24 cellular contexts compared by ENCODE assay signal in genomic region chr16:84098939-84099338, GRCh38. TPM values are rescaled to one million over a fixed set of nuclear protein-coding genes. Genes with fewer than 3 reads are reported as not detected.
DNase-seq lines count a peak whose midpoint lies in the region; ATAC-seq, FAIRE-seq and TF ChIP-seq lines count a peak whose summit lies in the region.
"Had no signal": no experiment of that assay in that cellular context is flagged by ENCODE, and none has a peak within 500 bp of the region (broad histone marks: within the 10 kb centered on the region; RNA-seq: fewer than 3 reads in every experiment).

No MANE protein-coding gene starts in this region.

- H3K4me1 ChIP-seq in GM23248 (ENCODE audit: insufficient read depth), result peaks cover 17% of the 10 kb centered on the region
- H3K4me1 ChIP-seq in astrocyte (ENCODE audit: insufficient read depth, low read length), result peaks cover 15% of the 10 kb centered on the region
- peaks cover 15% of the 10 kb centered on the region for H3K4me1 ChIP-seq in keratinocyte (ENCODE audit: control insufficient read depth, extremely low read depth, insufficient read depth, low read length)
- H3K4me1 ChIP-seq in gastrocnemius medialis, result peaks cover 7 to 9% of the 10 kb centered on the region in 2 donors
- H3K4me1 ChIP-seq: ascending aorta, parathyroid adenoma had no signal

- in situ Hi-C loops in GM23248 (cut with MboI), result no loop called here
- in situ Hi-C loops in gastrocnemius medialis (cut with MboI; ENCODE audit: low sequenced_read_pairs in 4 of 4), result loop anchor here in 1 of 4 donors (25.0 kb wide), 1 partner anchor 88 kb away; the partner anchor contains the start of genes ADAD2 and TAF1C

- 82 to 87% methylated on average over 7 of the region's 7 CpGs for WGBS in GM23248 (ENCODE audit: low coverage in 1 of 2, low lambda C conversion rate in 2 of 2, missing lambda C conversion rate in 2 of 2), 2 experiments

- H3K36me3 ChIP-seq in GM23248 (ENCODE audit: low read depth), result peaks cover 27% of the 10 kb centered on the region; the same call in 1 of the 2 replicates
- peaks cover 24% of the 10 kb centered on the region for H3K36me3 ChIP-seq in astrocyte (ENCODE audit: insufficient read depth, low read length)
- peaks cover 5 to 11% of the 10 kb centered on the region in 2 experiments for H3K36me3 ChIP-seq in keratinocyte (ENCODE audit: control insufficient read depth in 2 of 2, extremely low read depth in 1 of 2, insufficient read depth in 2 of 2, low read length in 2 of 2)
- H3K36me3 ChIP-seq in gastrocnemius medialis, result peaks cover 0 to 50% of the 10 kb centered on the region in 2 donors

- peak overlapping the region; percentile 37 for H3K4me2 ChIP-seq in GM23248 (ENCODE audit: unreplicated experiment)
- H3K4me2 ChIP-seq in astrocyte (ENCODE audit: low read length), result peak overlapping the region; percentile 64
- H3K4me2 ChIP-seq in keratinocyte (ENCODE audit: control insufficient read depth, extremely low read depth, insufficient read depth, low read depth, low read length), result no peak overlapping the region

- no peaks in the 10 kb centered on the region for H3K27me3 Mint-ChIP-seq in CD4-positive, alpha-beta T cell
- H3K27me3 Mint-ChIP-seq in astrocyte (ENCODE audit: low read depth, unreplicated experiment) (no peaks in the 10 kb centered on the region), progenitor cell of endocrine pancreas (no peaks in the 10 kb centered on the region)
- H3K27me3 Mint-ChIP-seq: activated naive CD8-positive, alpha-beta T cell; CD4-positive, alpha-beta memory T cell; stimulated activated naive CD8-positive, alpha-beta T cell treated with anti-CD3 and anti-CD28 coated beads, Interleukin-15, amount 100 ng/mL, for 72 hours had no signal

- H4K20me1 ChIP-seq in GM23248 (ENCODE audit: insufficient read depth), result no peaks in the 10 kb centered on the region
- H4K20me1 ChIP-seq in astrocyte (ENCODE audit: insufficient read depth, low read length), result peaks cover 57% of the 10 kb centered on the region
- peaks cover 2% of the 10 kb centered on the region for H4K20me1 ChIP-seq in keratinocyte (ENCODE audit: control insufficient read depth, extremely low read depth, insufficient read depth, low read length)

- H3K27me3 ChIP-seq in CD4-positive, alpha-beta T cell (ENCODE audit: control insufficient read depth, insufficient read depth, low read length), result no peaks in the 10 kb centered on the region
- H3K27me3 ChIP-seq in GM23248 (replicated peaks; ENCODE audit: insufficient read depth), result no peaks in the 10 kb centered on the region
- no peaks in the 10 kb centered on the region for H3K27me3 ChIP-seq in astrocyte (ENCODE audit: insufficient read depth, low read length)
- no peaks in the 10 kb centered on the region for H3K27me3 ChIP-seq in keratinocyte (ENCODE audit: control insufficient read depth, extremely low read depth, insufficient read depth, low read length)
- no peaks in the 10 kb centered on the region for H3K27me3 ChIP-seq in gastrocnemius medialis
- H3K27me3 ChIP-seq: ascending aorta, right lobe of liver, tibial artery had no signal

- no peaks in the 10 kb centered on the region for H3K9me3 Mint-ChIP-seq in CD4-positive, alpha-beta T cell
- no peaks in the 10 kb centered on the region for H3K9me3 Mint-ChIP-seq in astrocyte (ENCODE audit: unreplicated experiment)
- no peaks in the 10 kb centered on the region for H3K9me3 Mint-ChIP-seq in progenitor cell of endocrine pancreas (ENCODE audit: low read depth)
- H3K9me3 Mint-ChIP-seq: CD4-positive, alpha-beta memory T cell; nephron; stimulated activated naive CD8-positive, alpha-beta T cell treated with anti-CD3 and anti-CD28 coated beads, Interleukin-15, amount 100 ng/mL, for 72 hours; T-helper 2 cell treated with Interferon-gamma antibody and Interleukin-4, amounts not matched to agents 5 μg/mL and 100 μg/mL, for 36 hours had no signal

- peak overlapping the region; percentile 27; the same call in 1 of the 2 replicates for H3K9ac ChIP-seq in GM23248
- H3K9ac ChIP-seq in astrocyte (ENCODE audit: low read length), result no peak overlapping the region
- H3K9ac ChIP-seq in keratinocyte (ENCODE audit: control insufficient read depth, extremely low read depth, insufficient read depth, low read length), result no peak overlapping the region
- H3K9ac ChIP-seq: parathyroid adenoma had no signal

- no peaks in the 10 kb centered on the region for H3K9me3 ChIP-seq in CD4-positive, alpha-beta T cell (ENCODE audit: control insufficient read depth, low read length)
- H3K9me3 ChIP-seq in GM23248 (ENCODE audit: low read depth) (no peaks in the 10 kb centered on the region), astrocyte (ENCODE audit: insufficient read depth, low read depth, low read length) (no peaks in the 10 kb centered on the region), keratinocyte (ENCODE audit: control insufficient read depth, low read depth, low read length) (no peaks in the 10 kb centered on the region), gastrocnemius medialis (no peaks in the 10 kb centered on the region)
- H3K9me3 ChIP-seq: ascending aorta, right lobe of liver, tibial artery had no signal

- no peak overlapping the region for H2AFZ ChIP-seq in GM23248
- H2AFZ ChIP-seq in astrocyte (ENCODE audit: low read depth, low read length), result no peak overlapping the region
- no peak overlapping the region for H2AFZ ChIP-seq in keratinocyte (ENCODE audit: control insufficient read depth, low read length)
- H2AFZ ChIP-seq: parathyroid adenoma had no signal

- peaks cover 27% of the 10 kb centered on the region for H3K4me1 Mint-ChIP-seq in CD4-positive, alpha-beta T cell (ENCODE audit: low read depth)
- H3K4me1 Mint-ChIP-seq in astrocyte (ENCODE audit: low read depth, unreplicated experiment) (peaks cover 15% of the 10 kb centered on the region), progenitor cell of endocrine pancreas (ENCODE audit: low read depth) (peaks cover 21% of the 10 kb centered on the region)
- H3K4me1 Mint-ChIP-seq: nephron had no signal

- FAIRE-seq in astrocyte (lab: Jason Lieb, UNC) (no peak), keratinocyte (lab: Jason Lieb, UNC) (peak; percentile 29)
- FAIRE-seq: frontal cortex, K562 had no signal

- H3K36me3 Mint-ChIP-seq in CD4-positive, alpha-beta T cell (ENCODE audit: low read depth), result peaks cover 90% of the 10 kb centered on the region
- H3K36me3 Mint-ChIP-seq in astrocyte (ENCODE audit: low read depth, unreplicated experiment) (peaks cover 9% of the 10 kb centered on the region), progenitor cell of endocrine pancreas (ENCODE audit: insufficient read depth) (peaks cover 14% of the 10 kb centered on the region)

- H3K4me3 ChIP-seq in GM23248, result no peak overlapping the region
- no peak overlapping the region for H3K4me3 ChIP-seq in astrocyte (ENCODE audit: insufficient read depth, low read depth, low read length)
- no peak overlapping the region for H3K4me3 ChIP-seq in keratinocyte (ENCODE audit: control insufficient read depth in 2 of 3, extremely low read depth in 1 of 3, insufficient read depth in 2 of 3, low read depth in 1 of 3, low read length in 3 of 3)
- no peak overlapping the region for H3K4me3 ChIP-seq in gastrocnemius medialis
- H3K4me3 ChIP-seq: ascending aorta, K562, right lobe of liver, tibial artery had no signal

- no peak for ATAC-seq in CD4-positive, alpha-beta T cell (ENCODE audit: poor library complexity)
- no peak for ATAC-seq in gastrocnemius medialis
- ATAC-seq: K562, right lobe of liver had no signal

- H3K79me2 ChIP-seq in GM23248 (ENCODE audit: insufficient read depth) (peaks cover 78% of the 10 kb centered on the region), astrocyte (ENCODE audit: insufficient read depth, low read length) (peaks cover 32% of the 10 kb centered on the region), keratinocyte (ENCODE audit: control insufficient read depth, insufficient read depth, low read length) (peaks cover 20% of the 10 kb centered on the region)

- peak overlapping the region; percentile 59 for H3K27ac Mint-ChIP-seq in CD4-positive, alpha-beta T cell
- H3K27ac Mint-ChIP-seq in astrocyte (ENCODE audit: unreplicated experiment), result peak overlapping the region; percentile 41
- H3K27ac Mint-ChIP-seq in progenitor cell of endocrine pancreas, result no peak overlapping the region
- H3K27ac Mint-ChIP-seq: activated naive CD8-positive, alpha-beta T cell had no signal

- DNase-seq in CD4-positive, alpha-beta T cell, result no peak
- DNase-seq in GM23248 (no peak), astrocyte (ENCODE audit: low read depth) (peak; percentile 36), keratinocyte (ENCODE audit: low read depth, low spot score) (no peak), gastrocnemius medialis (no peak), progenitor cell of endocrine pancreas (ENCODE audit: low spot score, unreplicated experiment) (no peak), activated gamma-delta T cell treated with Interleukin-2 at 50 U/mL for 16 hours (no peak)
- DNase-seq: CD4-positive, alpha-beta memory T cell; DMS 273 treated with DMSO at 0.1 percent for 48 hours; effector CD8-positive, alpha-beta T cell; GDM1; hypothalamus; NCI-H1436; NCI-H774; right lobe of liver; stimulated activated naive CD8-positive, alpha-beta T cell treated with anti-CD3 and anti-CD28 coated beads, Interleukin-15, amount 100 ng/mL, for 72 hours; tibial artery had no signal

- POLR2A ChIA-PET in CD4-positive, alpha-beta T cell (lab: Charles Lee), result no interaction called here

- H3K27ac ChIP-seq in CD4-positive, alpha-beta T cell (ENCODE audit: low read depth, low read length), result no peak overlapping the region
- peak overlapping the region; percentile 64 for H3K27ac ChIP-seq in GM23248
- H3K27ac ChIP-seq in astrocyte (ENCODE audit: low read depth, low read length), result peak overlapping the region; percentile 15
- no peak overlapping the region for H3K27ac ChIP-seq in keratinocyte (ENCODE audit: control insufficient read depth, insufficient read depth, low read length)
- peak overlapping the region in 2 of 4 donors; percentile 0 to 59 for H3K27ac ChIP-seq in gastrocnemius medialis
- H3K27ac ChIP-seq: ascending aorta, parathyroid adenoma, right lobe of liver, tibial artery had no signal

- TF ChIP-seq POLR2A in gastrocnemius medialis (IDR thresholded peaks at IDR 0.05), result no peak

- H3F3A ChIP-seq in GM23248 (ENCODE audit: insufficient read depth), result peaks cover 24% of the 10 kb centered on the region; the same call in 1 of the 2 replicates

- H3K4me3 Mint-ChIP-seq in CD4-positive, alpha-beta T cell, result no peak overlapping the region
- H3K4me3 Mint-ChIP-seq in astrocyte (ENCODE audit: unreplicated experiment), result no peak overlapping the region
- no peak overlapping the region for H3K4me3 Mint-ChIP-seq in progenitor cell of endocrine pancreas (ENCODE audit: low read depth)
- H3K4me3 Mint-ChIP-seq: activated naive CD8-positive, alpha-beta T cell; CD4-positive, alpha-beta memory T cell had no signal

- CTCF ChIA-PET in CD4-positive, alpha-beta T cell (lab: Charles Lee), result interaction anchor here (1.2 kb wide), 1 partner anchor 18 kb away, joined by 3 read pairs; no protein-coding TSS in a partner anchor

- dilution Hi-C loops in keratinocyte (cut with MboI; ENCODE audit: extremely low pct_ligation_motif_present, low sequenced_read_pairs), result no loop called here

- intact Hi-C loops in CD4-positive, alpha-beta T cell (cut with DNase I, micrococcal nuclease), result no loop called here
- intact Hi-C loops in gastrocnemius medialis (cut with DNase I; ENCODE audit: low total_unique reads), result no loop called here

- H3K9me1 ChIP-seq in keratinocyte (ENCODE audit: control insufficient read depth, extremely low read depth, insufficient read depth, low read length), result no peaks in the 10 kb centered on the region

- H3K9me2 ChIP-seq in GM23248 (ENCODE audit: insufficient read depth), result no peaks in the 10 kb centered on the region

- no peak for TF ChIP-seq CTCF in CD4-positive, alpha-beta T cell (IDR thresholded peaks at IDR 0.05)
- no peak for TF ChIP-seq CTCF in astrocyte (IDR thresholded peaks at IDR 0.05; ENCODE audit: insufficient read depth, low read depth, low read length)
- TF ChIP-seq CTCF in keratinocyte (optimal IDR thresholded peaks at IDR 0.05 in 1 of 3, IDR thresholded peaks at IDR 0.05 in 1 of 3, conservative IDR thresholded peaks at IDR 0.05 in 1 of 3; ENCODE audit: extremely low read depth in 1 of 3, insufficient read depth in 2 of 3, low read length in 3 of 3), result no peak
- TF ChIP-seq CTCF in gastrocnemius medialis (IDR thresholded peaks at IDR 0.05 in 4 of 5, conservative IDR thresholded peaks at IDR 0.05 in 1 of 5), result no peak
- no peak for TF ChIP-seq CTCF in progenitor cell of endocrine pancreas (IDR thresholded peaks at IDR 0.05; ENCODE audit: unreplicated experiment)

RNA-seq across cellular contexts. Expression of gene MBTPS1, which starts 17.8 kb away (rescaled TPM):
- total RNA-seq in CD4-positive, alpha-beta T cell, result 100 to 1,000 TPM; 121 to 122 TPM
- 95.7 and 103 TPM in 2 replicates for total RNA-seq in GM23248 (2014; rRNA removed; shearing (Covaris generic))
- 84.0 and 88.1 TPM in 2 replicates for polyA plus RNA-seq in GM23248 (2016; fragmentation: Nextera tagmentation; extraction: Ambion mirVana)
- total RNA-seq in astrocyte, result 85.9 and 88.2 TPM in 2 replicates
- 47.5 to 56.0 TPM (median 52.5 TPM) in 3 replicates for polyA plus RNA-seq in keratinocyte
- 52.2 TPM for polyA plus RNA-seq in keratinocyte (2011; ENCODE audit: low read depth)
- 37.7 and 49.6 TPM in 2 replicates for polyA plus RNA-seq in keratinocyte (2011; cell fraction: cytosol; rRNA removed)
- polyA plus RNA-seq in keratinocyte (2011; cell fraction: nucleus; rRNA removed), result 102 and 110 TPM in 2 replicates
- polyA plus RNA-seq in keratinocyte (2012; ENCODE audit: low replicate concordance), result 24.9 and 45.0 TPM in 2 replicates
- polyA minus RNA-seq in keratinocyte, result 67.1 to 98.1 TPM (median 81.7 TPM) in 3 replicates
- 96.9 TPM for polyA minus RNA-seq in keratinocyte (2011; cell fraction: cytosol; rRNA and poly(A)+ RNA removed)
- polyA minus RNA-seq in keratinocyte (2011; cell fraction: nucleus; rRNA and poly(A)+ RNA removed), result 111 and 149 TPM in 2 replicates
- total RNA-seq in gastrocnemius medialis, result 10 to 100 TPM; 28.8 to 44.3 (median 38.5) TPM
- total RNA-seq in progenitor cell of endocrine pancreas, result 94.7 and 98.9 TPM in 2 replicates

RNA-seq across cellular contexts. Expression of gene HSDL1, which starts 46.0 kb away (rescaled TPM):
- 10 to 100 TPM in 1 of 2 experiments, 1 to 10 TPM in 1; 9.4 to 12.1 TPM for total RNA-seq in CD4-positive, alpha-beta T cell
- total RNA-seq in GM23248 (2014; rRNA removed; shearing (Covaris generic)), result 17.0 and 19.9 TPM in 2 replicates
- polyA plus RNA-seq in GM23248 (2016; fragmentation: Nextera tagmentation; extraction: Ambion mirVana) (10.8 and 12.0 TPM in 2 replicates), keratinocyte (13.3 to 18.1 TPM (median 14.9 TPM) in 3 replicates)
- total RNA-seq in astrocyte (26.5 and 29.2 TPM in 2 replicates), gastrocnemius medialis (10 to 100 TPM; 20.2 to 26.8 (median 22.6) TPM), progenitor cell of endocrine pancreas (43.8 and 47.7 TPM in 2 replicates)
- 15.7 TPM for polyA plus RNA-seq in keratinocyte (2011; ENCODE audit: low read depth)
- 9.7 and 17.3 TPM in 2 replicates for polyA plus RNA-seq in keratinocyte (2011; cell fraction: cytosol; rRNA removed)
- 17.7 and 20.8 TPM in 2 replicates for polyA plus RNA-seq in keratinocyte (2011; cell fraction: nucleus; rRNA removed)
- polyA plus RNA-seq in keratinocyte (2012; ENCODE audit: low replicate concordance), result 10.2 and 12.5 TPM in 2 replicates
- 5.1 to 17.3 TPM (median 16.3 TPM) in 3 replicates for polyA minus RNA-seq in keratinocyte
- polyA minus RNA-seq in keratinocyte (2011; cell fraction: cytosol; rRNA and poly(A)+ RNA removed), result 14.8 TPM
- 9.0 and 11.0 TPM in 2 replicates for polyA minus RNA-seq in keratinocyte (2011; cell fraction: nucleus; rRNA and poly(A)+ RNA removed)

RNA-seq across cellular contexts. Expression of gene DNAAF1, which starts 46.2 kb away (rescaled TPM):
- not detected for total RNA-seq in CD4-positive, alpha-beta T cell
- total RNA-seq in GM23248 (2014; rRNA removed; shearing (Covaris generic)), result not detected in 2 replicates
- polyA plus RNA-seq in GM23248 (2016; fragmentation: Nextera tagmentation; extraction: Ambion mirVana) (not detected in 2 replicates), keratinocyte (0.01 TPM in 1 of 3 replicates, not detected in the others)
- total RNA-seq in astrocyte (0.30 and 0.38 TPM in 2 replicates), gastrocnemius medialis (not detected), progenitor cell of endocrine pancreas (1.4 and 1.8 TPM in 2 replicates)
- polyA plus RNA-seq in keratinocyte (2011; ENCODE audit: low read depth), result not detected
- not detected in 2 replicates for polyA plus RNA-seq in keratinocyte (2011; cell fraction: cytosol; rRNA removed)
- polyA plus RNA-seq in keratinocyte (2011; cell fraction: nucleus; rRNA removed), result 0.05 and 0.15 TPM in 2 replicates
- polyA plus RNA-seq in keratinocyte (2012; ENCODE audit: low replicate concordance), result 0.03 and 1.4 TPM in 2 replicates
- polyA minus RNA-seq in keratinocyte, result not detected in 3 replicates
- not detected for polyA minus RNA-seq in keratinocyte (2011; cell fraction: cytosol; rRNA and poly(A)+ RNA removed)
- polyA minus RNA-seq in keratinocyte (2011; cell fraction: nucleus; rRNA and poly(A)+ RNA removed), result not detected in 2 replicates
- total RNA-seq: ascending aorta, K562 had no signal

RNA-seq across cellular contexts. Expression of gene SLC38A8, which starts 56.3 kb away (rescaled TPM):
- not detected for total RNA-seq in CD4-positive, alpha-beta T cell
- total RNA-seq in GM23248 (2014; rRNA removed; shearing (Covaris generic)), result not detected in 2 replicates
- not detected in 2 replicates for polyA plus RNA-seq in GM23248 (2016; fragmentation: Nextera tagmentation; extraction: Ambion mirVana)
- not detected in 2 replicates for total RNA-seq in astrocyte
- not detected in 3 replicates for polyA plus RNA-seq in keratinocyte
- not detected for polyA plus RNA-seq in keratinocyte (2011; ENCODE audit: low read depth)
- polyA plus RNA-seq in keratinocyte (2011; cell fraction: cytosol; rRNA removed), result not detected in 2 replicates
- not detected in 2 replicates for polyA plus RNA-seq in keratinocyte (2011; cell fraction: nucleus; rRNA removed)
- not detected in 2 replicates for polyA plus RNA-seq in keratinocyte (2012; ENCODE audit: low replicate concordance)
- not detected in 3 replicates for polyA minus RNA-seq in keratinocyte
- polyA minus RNA-seq in keratinocyte (2011; cell fraction: cytosol; rRNA and poly(A)+ RNA removed), result not detected
- not detected in 2 replicates for polyA minus RNA-seq in keratinocyte (2011; cell fraction: nucleus; rRNA and poly(A)+ RNA removed)
- not detected for total RNA-seq in gastrocnemius medialis
- total RNA-seq in progenitor cell of endocrine pancreas, result 0.24 and 0.80 TPM in 2 replicates
- total RNA-seq: ascending aorta; CD4-positive, alpha-beta memory T cell; frontal cortex; K562; right lobe of liver had no signal
- polyA plus RNA-seq: CD4-positive, alpha-beta memory T cell had no signal

Comparison
In these comparisons a context has a peak if more than half of its experiments do, and no peak if none do; other contexts are left out.
1. H3K27ac ChIP-seq: peak in GM23248 (single experiment) and astrocyte (single experiment); none in CD4-positive, alpha-beta T cell (single experiment) and keratinocyte (single experiment).